Comparison of ENCODE assay signal across 8 cellular contexts in the genomic region with DNA sequence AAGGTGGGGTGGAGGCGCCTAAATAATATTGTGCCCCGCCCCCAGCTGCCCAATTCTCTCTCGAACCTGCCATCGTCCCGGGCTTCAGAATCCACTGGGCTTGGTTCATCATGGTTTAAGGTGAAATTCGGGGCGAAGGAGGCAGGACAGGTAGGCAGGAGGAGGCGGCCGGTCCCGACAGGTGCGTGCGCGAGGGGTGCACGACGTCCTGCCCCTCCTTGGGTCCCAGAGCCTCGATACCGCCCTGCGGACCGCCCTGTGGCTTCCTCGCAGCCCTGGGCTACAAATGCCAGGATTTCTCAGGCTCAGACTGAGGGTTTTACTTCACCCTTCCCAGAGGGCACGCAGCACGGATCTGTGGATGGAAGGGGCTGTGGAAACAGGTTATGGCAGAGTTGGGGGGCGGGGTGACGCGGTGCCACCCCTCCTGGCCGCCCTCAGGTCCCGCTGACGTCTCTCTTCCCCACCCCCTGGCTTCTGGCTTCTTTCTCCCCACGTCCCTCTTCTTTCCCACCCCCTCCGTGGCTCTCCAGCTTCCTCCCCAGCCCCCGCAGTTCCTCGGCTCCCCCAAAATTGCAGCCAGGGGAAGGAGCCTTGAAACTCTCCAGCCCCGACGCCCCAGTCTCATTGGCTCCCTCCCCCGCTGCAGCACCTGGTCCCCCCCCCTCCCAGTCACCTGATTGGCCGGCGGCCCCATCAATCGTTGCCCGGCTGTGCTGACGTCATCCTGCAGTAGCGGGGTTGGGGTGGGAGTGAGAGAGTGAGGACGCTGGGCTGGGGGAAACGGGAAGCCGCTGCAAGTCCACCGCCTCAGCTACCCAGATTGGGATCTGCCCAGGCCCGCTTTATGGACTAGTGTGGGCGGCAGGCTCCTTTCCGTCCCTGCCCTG. TPM values are rescaled to one million over a fixed set of nuclear protein-coding genes. Genes with fewer than 3 reads are reported as not detected.
DNase-seq lines count a peak whose midpoint lies in the region; ATAC-seq lines count a peak whose summit lies in the region.

Gene CLSTN3 (plus strand): TSS at position 725 of the 890 bp plus-strand sequence. CDS start 278 bp downstream, outside the sequence.

- peaks cover 40% of the 10 kb centered on the region for H3K4me1 ChIP-seq in BLaER1
- no peaks in the 10 kb centered on the region; the same call in 1 of the 2 replicates for H3K4me1 ChIP-seq in HUES48 (ENCODE audit: control insufficient read depth, insufficient read depth, low read length)
- peaks cover 0 to 20% of the 10 kb centered on the region in 2 donors for H3K4me1 ChIP-seq in muscle layer of duodenum (ENCODE audit: control insufficient read depth in 1 of 2, insufficient read depth in 2 of 2, low read length in 2 of 2)

- H3K4me3 ChIP-seq in BLaER1, result peak within 1 kb of the TSS; percentile 88
- H3K4me3 ChIP-seq in HUES48 (ENCODE audit: low read depth, low read length), result peak within 1 kb of the TSS; percentile 94
- H3K4me3 ChIP-seq in muscle layer of duodenum (ENCODE audit: low read depth in 1 of 2, low read length in 2 of 2), result peak within 1 kb of the TSS; percentile 73 to 78

- peak; percentile 86 for DNase-seq in OCI-M1 (lab: John Stamatoyannopoulos, UW)
- peak; percentile 84 to 90 for DNase-seq in activated T-cell treated with anti-CD3 and anti-CD28 coated beads, Interleukin-2, amount 50 U/mL, for 72 hours
- peak; percentile 55 for DNase-seq in stimulated activated CD8-positive, alpha-beta memory T cell treated with anti-CD3 and anti-CD28 coated beads, Interleukin-7, amount 100 ng/mL, for 24 hours (ENCODE audit: low read depth)

- ATAC-seq in GM19395 (IDR thresholded peaks at IDR 0.05; ENCODE audit: unreplicated experiment), result peak; percentile 72
- ATAC-seq in activated T-cell treated with anti-CD3 and anti-CD28 coated beads, Interleukin-2, amount 50 U/mL, for 72 hours (replicated peaks in 1 of 2), result peak; percentile 85 to 88
- ATAC-seq in esophagus mucosa, result peak; percentile 71

- H3K4me1 Mint-ChIP-seq in activated T-cell treated with anti-CD3 and anti-CD28 coated beads, Interleukin-2, amount 50 U/mL, for 72 hours (ENCODE audit: low read depth), result peaks cover 39% of the 10 kb centered on the region

- peaks cover 12% of the 10 kb centered on the region; the same call in 1 of the 2 replicates for H4K20me1 ChIP-seq in BLaER1

- H3K36me3 ChIP-seq in BLaER1 (peaks cover 19% of the 10 kb centered on the region), HUES48 (ENCODE audit: control insufficient read depth, insufficient read depth, low read length) (no peaks in the 10 kb centered on the region), muscle layer of duodenum (ENCODE audit: control insufficient read depth in 1 of 2, insufficient read depth in 2 of 2, low read length in 2 of 2) (peaks cover 0 to 7% of the 10 kb centered on the region in 2 donors)

- H3K9ac ChIP-seq in BLaER1 (peak within 1 kb of the TSS; percentile 84), HUES48 (ENCODE audit: low read depth, low read length) (peak within 1 kb of the TSS; percentile 67)

- no peaks in the 10 kb centered on the region for H3K9me3 Mint-ChIP-seq in activated T-cell treated with anti-CD3 and anti-CD28 coated beads, Interleukin-2, amount 50 U/mL, for 72 hours

- peaks cover 2 to 6% of the 10 kb centered on the region in 2 donors for H3K36me3 Mint-ChIP-seq in activated T-cell treated with anti-CD3 and anti-CD28 coated beads, Interleukin-2, amount 50 U/mL, for 72 hours (ENCODE audit: insufficient read depth in 2 of 2)

- H3K27ac ChIP-seq in BLaER1 (peak within 1 kb of the TSS; percentile 74), HUES48 (ENCODE audit: low read depth, low read length) (peak within 1 kb of the TSS; percentile 31), muscle layer of duodenum (ENCODE audit: low read length) (peak within 1 kb of the TSS; percentile 56)

- peak within 1 kb of the TSS; percentile 45 for H3K27ac Mint-ChIP-seq in activated T-cell treated with anti-CD3 and anti-CD28 coated beads, Interleukin-2, amount 50 U/mL, for 72 hours

- no peaks in the 10 kb centered on the region for H3K27me3 ChIP-seq in BLaER1
- peaks cover 11% of the 10 kb centered on the region for H3K27me3 ChIP-seq in HUES48 (ENCODE audit: control insufficient read depth, insufficient read depth, low read length)
- peaks cover 3% of the 10 kb centered on the region for H3K27me3 ChIP-seq in muscle layer of duodenum (ENCODE audit: low read depth, low read length)

- peak within 1 kb of the TSS; percentile 97 for H3K4me2 ChIP-seq in BLaER1

- no peaks in the 10 kb centered on the region for H3K9me3 ChIP-seq in BLaER1
- no peaks in the 10 kb centered on the region for H3K9me3 ChIP-seq in HUES48 (ENCODE audit: control insufficient read depth, insufficient read depth, low read length)
- H3K9me3 ChIP-seq in muscle layer of duodenum (ENCODE audit: control insufficient read depth in 1 of 2, low read length in 2 of 2), result no peaks in the 10 kb centered on the region

- peak within 1 kb of the TSS; percentile 87 to 92 for H3K4me3 Mint-ChIP-seq in activated T-cell treated with anti-CD3 and anti-CD28 coated beads, Interleukin-2, amount 50 U/mL, for 72 hours

- no peaks in the 10 kb centered on the region for H3K27me3 Mint-ChIP-seq in activated T-cell treated with anti-CD3 and anti-CD28 coated beads, Interleukin-2, amount 50 U/mL, for 72 hours (ENCODE audit: low read depth)

RNA-seq across cellular contexts. Expression of gene CLSTN3, which starts in this region (rescaled TPM):
- total RNA-seq in activated T-cell treated with anti-CD3 and anti-CD28 coated beads, Interleukin-2, amount 50 U/mL, for 72 hours, result 10 to 100 TPM; 56.1 to 59.2 TPM
- total RNA-seq in esophagus mucosa, result 12.8 TPM

Comparison
In these comparisons a context has a peak if more than half of its experiments do, and no peak if none do; other contexts are left out.
1. Peak in every context shown above with its lines: DNase-seq, ATAC-seq, H3K4me3 ChIP-seq and H3K27ac ChIP-seq.